1 cellular context compared by ENCODE assay signal in genomic region chr1:1202831-1203560, GRCh38.
TF ChIP-seq lines count a peak whose summit lies in the region.

No MANE protein-coding gene starts in this region.

TF ChIP-seq in H1, 55 proteins besides CTCF, POLR2A, EP300 and RAD21:
- TF ChIP-seq MAX (IDR thresholded peaks at IDR 0.05) = no peak
- TF ChIP-seq NRF1 (IDR thresholded peaks at IDR 0.05; ENCODE audit: low read depth, low read length) = no peak
- no peak for TF ChIP-seq GABPA (IDR thresholded peaks at IDR 0.05; ENCODE audit: borderline replicate concordance, insufficient read depth, low read length)
